In genomic region chr16:67108489-67108888, GRCh38 we compare ENCODE assay signal across 33 cellular contexts. TPM values are rescaled to one million over a fixed set of nuclear protein-coding genes. Genes with fewer than 3 reads are reported as not detected.
DNase-seq lines count a peak whose midpoint lies in the region; ATAC-seq and TF ChIP-seq lines count a peak whose summit lies in the region.
"Had no signal": no experiment of that assay in that cellular context is flagged by ENCODE, and none has a peak within 500 bp of the region (broad histone marks: within the 10 kb centered on the region; RNA-seq: fewer than 3 reads in every experiment).

No MANE protein-coding gene starts in this region.

- CTCF ChIA-PET in activated CD8-positive, alpha-beta memory T cell treated with anti-CD3 and anti-CD28 coated beads, Interleukin-2, amount 10 ng/mL, durations not matched to agents 7 days and 5 days (lab: Charles Lee) = interaction anchor here (2.2 to 14.5 kb wide), 3 partner anchors 8 to 91 kb away, joined by 12 to 155 read pairs (median 28); no protein-coding TSS in a partner anchor
- CTCF ChIA-PET in PC-9 (lab: Charles Lee) = no interaction called here

- no peak overlapping the region for H3K4me2 ChIP-seq in PC-9

- no peaks in the 10 kb centered on the region for H3K27me3 ChIP-seq in PC-9 (ENCODE audit: insufficient read depth, low read depth)
- H3K27me3 ChIP-seq: colonic mucosa, neutrophil, sigmoid colon had no signal

- H3K4me1 Mint-ChIP-seq in activated CD8-positive, alpha-beta memory T cell treated with anti-CD3 and anti-CD28 coated beads, Interleukin-2, amount 10 ng/mL, durations not matched to agents 7 days and 5 days = peaks cover 28% of the 10 kb centered on the region
- peaks cover 24 to 39% of the 10 kb centered on the region in 2 donors for H3K4me1 Mint-ChIP-seq in immature natural killer cell
- peaks cover 20% of the 10 kb centered on the region for H3K4me1 Mint-ChIP-seq in activated naive CD8-positive, alpha-beta T cell treated with anti-CD3 and anti-CD28 coated beads for 36 hours

- no peaks in the 10 kb centered on the region for H3K27me3 Mint-ChIP-seq in activated CD8-positive, alpha-beta memory T cell treated with anti-CD3 and anti-CD28 coated beads, Interleukin-2, amount 10 ng/mL, durations not matched to agents 7 days and 5 days
- H3K27me3 Mint-ChIP-seq in immature natural killer cell (ENCODE audit: low read depth in 3 of 3) = peaks cover 5 to 8% (median 7%) of the 10 kb centered on the region in 3 donors
- H3K27me3 Mint-ChIP-seq in activated naive CD8-positive, alpha-beta T cell treated with anti-CD3 and anti-CD28 coated beads for 36 hours = no peaks in the 10 kb centered on the region
- H3K27me3 Mint-ChIP-seq: activated CD4-positive, alpha-beta T cell treated with anti-CD3 and anti-CD28 coated beads for 36 hours; activated naive CD8-positive, alpha-beta T cell; memory B cell had no signal

- H4K20me1 ChIP-seq in PC-9 (ENCODE audit: insufficient read depth) = peaks cover 7% of the 10 kb centered on the region; the same call in 1 of the 2 replicates

- no peak overlapping the region for H3K27ac Mint-ChIP-seq in activated CD8-positive, alpha-beta memory T cell treated with anti-CD3 and anti-CD28 coated beads, Interleukin-2, amount 10 ng/mL, durations not matched to agents 7 days and 5 days
- no peak overlapping the region for H3K27ac Mint-ChIP-seq in immature natural killer cell
- no peak overlapping the region for H3K27ac Mint-ChIP-seq in activated naive CD8-positive, alpha-beta T cell treated with anti-CD3 and anti-CD28 coated beads for 36 hours

- no peak for DNase-seq in activated CD8-positive, alpha-beta memory T cell treated with anti-CD3 and anti-CD28 coated beads, Interleukin-2, amount 10 ng/mL, durations not matched to agents 7 days and 5 days
- DNase-seq in activated CD8-positive, alpha-beta memory T cell treated with anti-CD3 and anti-CD28 coated beads, Interleukin-2, amount 50 U/mL, for 48 hours = no peak
- no peak for DNase-seq in PC-9
- DNase-seq in immature natural killer cell = no peak
- no peak for DNase-seq in GM19240 (ENCODE audit: insufficient read length, low spot score)
- DNase-seq in NK-92 (lab: John Stamatoyannopoulos, UW; ENCODE audit: unreplicated experiment) = no peak
- no peak for DNase-seq in activated naive CD8-positive, alpha-beta T cell treated with anti-CD3 and anti-CD28 coated beads for 36 hours
- DNase-seq: activated CD4-positive, alpha-beta T cell treated with anti-CD3 and anti-CD28 coated beads for 36 hours; activated CD8-positive, alpha-beta T cell treated with anti-CD3 and anti-CD28 coated beads, Interleukin-2, amount 10 ng/mL, durations not matched to agents 7 days and 5 days; activated effector memory CD4-positive, alpha-beta T cell treated with anti-CD3 and anti-CD28 coated beads, Interleukin-2, amount 50 U/mL, for 16 hours; activated T-cell treated with anti-CD3 and anti-CD28 coated beads for 4 hours; aorta; Calu3; colonic mucosa; DMS79; effector CD4-positive, alpha-beta T cell; GF-D8; Karpas-422; NCI-H1417; NCI-H2029; NCI-H526; SHP77 treated with DMSO at 0.1 percent for 48 hours; sigmoid colon; stimulated activated CD4-positive, alpha-beta T cell treated with anti-CD3 and anti-CD28 coated beads, Interleukin-4, amount 100 ng/mL, for 24 hours; substantia nigra; T1000; trophoblast cell had no signal

- peaks cover 37% of the 10 kb centered on the region for H3K79me2 ChIP-seq in PC-9 (ENCODE audit: low read depth)

- H3K9me3 ChIP-seq in PC-9 (ENCODE audit: insufficient read depth, low read depth) = no peaks in the 10 kb centered on the region
- H3K9me3 ChIP-seq: colonic mucosa, neutrophil, prostate gland, sigmoid colon had no signal

- H3K4me3 ChIP-seq in PC-9 = no peak overlapping the region

- intact Hi-C loops in PC-9 (cut with micrococcal nuclease; ENCODE audit: unreplicated experiment) = no loop called here

- BruUV-seq in PC-9 (replicated peaks; lab: Mats Ljungman, UMichigan) = no TSS peak

- peaks cover 24% of the 10 kb centered on the region for H3F3A ChIP-seq in PC-9 (ENCODE audit: insufficient read depth, low read depth)

- H2AFZ ChIP-seq in PC-9 = peak overlapping the region; percentile 97; the same call in 1 of the 2 replicates

- no peak overlapping the region for H3K27ac ChIP-seq in PC-9

- H3K36me3 ChIP-seq in PC-9 (ENCODE audit: low read depth) = no peaks in the 10 kb centered on the region
- H3K36me3 ChIP-seq: colonic mucosa, neutrophil, prostate gland had no signal

- no peak for ATAC-seq in activated CD8-positive, alpha-beta memory T cell treated with anti-CD3 and anti-CD28 coated beads, Interleukin-2, amount 10 ng/mL, durations not matched to agents 7 days and 5 days
- no peak for ATAC-seq in HG02588 (IDR thresholded peaks at IDR 0.05; ENCODE audit: unreplicated experiment)
- ATAC-seq: activated CD4-positive, alpha-beta T cell treated with anti-CD3 and anti-CD28 coated beads for 36 hours; activated CD8-positive, alpha-beta T cell treated with anti-CD3 and anti-CD28 coated beads, Interleukin-2, amount 10 ng/mL, durations not matched to agents 7 days and 5 days; left lobe of liver had no signal

- H3K9me2 ChIP-seq in PC-9 (ENCODE audit: insufficient read depth) = no peaks in the 10 kb centered on the region

- peaks cover 4% of the 10 kb centered on the region for H3K36me3 Mint-ChIP-seq in activated CD8-positive, alpha-beta memory T cell treated with anti-CD3 and anti-CD28 coated beads, Interleukin-2, amount 10 ng/mL, durations not matched to agents 7 days and 5 days
- H3K36me3 Mint-ChIP-seq in immature natural killer cell = no peaks in the 10 kb centered on the region
- H3K36me3 Mint-ChIP-seq in activated naive CD8-positive, alpha-beta T cell treated with anti-CD3 and anti-CD28 coated beads for 36 hours = peaks cover 1% of the 10 kb centered on the region
- H3K36me3 Mint-ChIP-seq: activated naive CD8-positive, alpha-beta T cell had no signal

- H3K4me3 Mint-ChIP-seq in activated CD8-positive, alpha-beta memory T cell treated with anti-CD3 and anti-CD28 coated beads, Interleukin-2, amount 10 ng/mL, durations not matched to agents 7 days and 5 days = peak overlapping the region; percentile 92
- peak overlapping the region in 3 of 5 donors; percentile 33 to 38 (median 38) for H3K4me3 Mint-ChIP-seq in immature natural killer cell
- H3K4me3 Mint-ChIP-seq in activated naive CD8-positive, alpha-beta T cell treated with anti-CD3 and anti-CD28 coated beads for 36 hours = no peak overlapping the region

- POLR2A ChIA-PET in PC-9 (lab: Charles Lee; ENCODE audit: unreplicated experiment) = interaction anchor here (0.6 kb wide), 1 partner anchor 192 kb away, joined by 4 read pairs; no protein-coding TSS in a partner anchor

- no peaks in the 10 kb centered on the region for H3K9me3 Mint-ChIP-seq in activated CD8-positive, alpha-beta memory T cell treated with anti-CD3 and anti-CD28 coated beads, Interleukin-2, amount 10 ng/mL, durations not matched to agents 7 days and 5 days (ENCODE audit: low read depth)
- no peaks in the 10 kb centered on the region for H3K9me3 Mint-ChIP-seq in immature natural killer cell
- no peaks in the 10 kb centered on the region for H3K9me3 Mint-ChIP-seq in activated naive CD8-positive, alpha-beta T cell treated with anti-CD3 and anti-CD28 coated beads for 36 hours
- H3K9me3 Mint-ChIP-seq: memory B cell had no signal

- H3K4me1 ChIP-seq in PC-9 (replicated peaks; ENCODE audit: insufficient read depth) = peaks cover 29% of the 10 kb centered on the region

- TF ChIP-seq CTCF in PC-9 (conservative IDR thresholded peaks at IDR 0.05) = no peak

RNA-seq across cellular contexts. Expression of gene PHAF1, which starts 1.3 kb away (rescaled TPM):
- 10 to 100 TPM; 14.2 to 15.2 TPM for total RNA-seq in activated CD8-positive, alpha-beta memory T cell treated with anti-CD3 and anti-CD28 coated beads, Interleukin-2, amount 10 ng/mL, durations not matched to agents 7 days and 5 days
- 19.5 and 21.1 TPM in 2 replicates for total RNA-seq in PC-9 (2021)
- polyA plus RNA-seq in immature natural killer cell = 10 to 100 TPM in 2 of 3 donors, 1 to 10 TPM in 1; 5.7 to 15.1 (median 14.4) TPM
- 10 to 100 TPM; 13.8 to 14.9 TPM for total RNA-seq in activated naive CD8-positive, alpha-beta T cell treated with anti-CD3 and anti-CD28 coated beads for 36 hours

RNA-seq across cellular contexts. Expression of gene B3GNT9, which starts 42.3 kb away (rescaled TPM):
- 1 to 10 TPM; 5.6 to 7.9 TPM for total RNA-seq in activated CD8-positive, alpha-beta memory T cell treated with anti-CD3 and anti-CD28 coated beads, Interleukin-2, amount 10 ng/mL, durations not matched to agents 7 days and 5 days
- total RNA-seq in PC-9 (2021) = 4.0 and 4.2 TPM in 2 replicates
- polyA plus RNA-seq in immature natural killer cell = under 1 TPM in 2 of 3 donors, not detected in 1; 0.13 to 0.18 TPM
- total RNA-seq in activated naive CD8-positive, alpha-beta T cell treated with anti-CD3 and anti-CD28 coated beads for 36 hours = 1 to 10 TPM; 1.5 to 1.7 TPM

RNA-seq across cellular contexts. Expression of gene TRADD, which starts 51.2 kb away (rescaled TPM):
- total RNA-seq in activated CD8-positive, alpha-beta memory T cell treated with anti-CD3 and anti-CD28 coated beads, Interleukin-2, amount 10 ng/mL, durations not matched to agents 7 days and 5 days = 10 to 100 TPM; 36.4 to 52.6 TPM
- total RNA-seq in PC-9 (2021) = 38.0 and 50.3 TPM in 2 replicates
- polyA plus RNA-seq in immature natural killer cell = 10 to 100 TPM; 44.9 to 53.7 (median 49.4) TPM
- 10 to 100 TPM; 15.3 to 16.0 TPM for total RNA-seq in activated naive CD8-positive, alpha-beta T cell treated with anti-CD3 and anti-CD28 coated beads for 36 hours

RNA-seq across cellular contexts. Expression of gene FBXL8, which starts 51.3 kb away (rescaled TPM):
- 10 to 100 TPM; 15.7 to 24.5 TPM for total RNA-seq in activated CD8-positive, alpha-beta memory T cell treated with anti-CD3 and anti-CD28 coated beads, Interleukin-2, amount 10 ng/mL, durations not matched to agents 7 days and 5 days
- total RNA-seq in PC-9 (2021) = 53.2 and 54.4 TPM in 2 replicates
- polyA plus RNA-seq in immature natural killer cell = 1 to 10 TPM; 3.8 to 7.4 (median 5.7) TPM
- 1 to 10 TPM; 7.9 to 8.5 TPM for total RNA-seq in activated naive CD8-positive, alpha-beta T cell treated with anti-CD3 and anti-CD28 coated beads for 36 hours

RNA-seq across cellular contexts. Expression of gene HSF4, which starts 56.1 kb away (rescaled TPM):
- 10 to 100 TPM; 15.0 to 43.7 TPM for total RNA-seq in activated CD8-positive, alpha-beta memory T cell treated with anti-CD3 and anti-CD28 coated beads, Interleukin-2, amount 10 ng/mL, durations not matched to agents 7 days and 5 days
- 96.9 and 100 TPM in 2 replicates for total RNA-seq in PC-9 (2021)
- polyA plus RNA-seq in immature natural killer cell = not detected
- total RNA-seq in activated naive CD8-positive, alpha-beta T cell treated with anti-CD3 and anti-CD28 coated beads for 36 hours = 10 to 100 TPM in 1 of 2 experiments, 1 to 10 TPM in 1; 9.3 to 10.1 TPM
